ENCODE assay signal across 15 cellular contexts in genomic region chr15:52109559-52110451, GRCh38. TPM values are rescaled to one million over a fixed set of nuclear protein-coding genes. Genes with fewer than 3 reads are reported as not detected.
DNase-seq lines count a peak whose midpoint lies in the region; ATAC-seq, FAIRE-seq and TF ChIP-seq lines count a peak whose summit lies in the region.
"Had no signal": no experiment of that assay in that cellular context is flagged by ENCODE, and none has a peak within 500 bp of the region (broad histone marks: within the 10 kb centered on the region; RNA-seq: fewer than 3 reads in every experiment).

No MANE protein-coding gene starts in this region.

- DNase-seq in GM12892 (ENCODE audit: insufficient read length): no peak
- DNase-seq in stimulated activated CD4-positive, alpha-beta T cell treated with anti-CD3 and anti-CD28 coated beads, Interleukin-1b, Interleukin-23, amount 100 ng/mL, for 48 hours: no peak
- DNase-seq in frontal cortex (ENCODE audit: low spot score in 2 of 2): no peak
- DNase-seq in amygdala (lab: John Stamatoyannopoulos, UW): no peak
- DNase-seq: activated CD4-positive, alpha-beta T cell treated with anti-CD3 and anti-CD28 coated beads for 1 hour; body of pancreas had no signal

- no peak for FAIRE-seq in GM12892 (lab: Jason Lieb, UNC)
- no peak for FAIRE-seq in frontal cortex (lab: Jason Lieb, UNC)
- FAIRE-seq: endometrium had no signal

- 0 out of 2 replicates have a peak, but pooled peaks have one; percentile 28 for TF ChIP-seq POLR2A in GM12892 (IDR thresholded peaks at IDR 0.05; ENCODE audit: low read depth, low read length)

- ATAC-seq in GM19463 (IDR thresholded peaks at IDR 0.05; ENCODE audit: unreplicated experiment) (peak; percentile 55), HG02870 (IDR thresholded peaks at IDR 0.05; ENCODE audit: unreplicated experiment) (peak; percentile 60), HG03565 (IDR thresholded peaks at IDR 0.05; ENCODE audit: unreplicated experiment) (peak; percentile 46), HG03025 (IDR thresholded peaks at IDR 0.05; ENCODE audit: low FRiP score, unreplicated experiment) (no peak)
- ATAC-seq: body of pancreas, left lobe of liver had no signal

RNA-seq across cellular contexts. Expression of gene BCL2L10, which starts 2.8 kb away (rescaled TPM):
- 3.7 TPM for polyA plus RNA-seq in GM12892 (2012; ENCODE audit: missing spikeins)
- total RNA-seq in frontal cortex: 0.41 TPM
- total RNA-seq: activated T-helper 2 cell treated with anti-CD3 and anti-CD28 coated beads, Interferon-gamma antibody, Interleukin-2, Interleukin-4, amounts not matched to agents 10 μg/mL and 5 μg/mL and 100 μg/mL, durations not matched to agents 14 hours and 24 hours and 36 hours; neural crest cell; skeletal muscle tissue had no signal
